Comparison of ENCODE assay signal across 16 cellular contexts in the genomic region with DNA sequence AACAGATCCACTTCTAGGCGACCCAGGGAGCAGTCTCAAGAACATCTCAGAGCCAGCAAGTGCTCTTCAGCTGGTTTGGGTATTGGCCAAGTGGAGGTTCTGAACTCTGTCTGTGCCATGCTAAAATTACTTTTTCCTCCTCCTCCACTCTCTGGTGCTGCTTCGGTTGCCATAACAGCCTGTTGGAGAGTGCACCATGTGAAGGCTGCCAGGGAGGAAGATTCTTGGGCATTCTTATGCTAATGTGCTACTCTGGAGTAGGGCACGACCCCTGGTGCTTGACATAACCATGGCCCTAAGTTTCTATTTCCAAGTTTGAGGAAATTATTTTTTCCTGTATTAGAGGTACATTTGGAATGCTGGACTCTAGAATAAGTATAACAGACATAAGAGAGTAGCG.
DNase-seq lines count a peak whose midpoint lies in the region; ATAC-seq, FAIRE-seq and TF ChIP-seq lines count a peak whose summit lies in the region.
"Had no signal": no experiment of that assay in that cellular context is flagged by ENCODE, and none has a peak within 500 bp of the region (broad histone marks: within the 10 kb centered on the region; RNA-seq: fewer than 3 reads in every experiment).

No MANE protein-coding gene starts in this region.

- no peak overlapping the region for H3K56ac ChIP-seq in H1 (replicated peaks; ENCODE audit: insufficient read length, low read depth, low read length)

- intact Hi-C loops in upper lobe of right lung (cut with DNase I) (no loop called here), stomach (cut with DNase I; ENCODE audit: low total_unique reads) (loop anchor here (5.0 kb wide), 1 partner anchor 164 kb away; no protein-coding TSS in a partner anchor)

- POLR2A ChIA-PET in SK-N-SH (lab: Yijun Ruan, JAX) (no interaction called here), H1 (lab: Charles Lee; ENCODE audit: partially characterized antibody) (interaction anchor here (2.1 to 2.8 kb wide), 3 partner anchors 12 to 112 kb away, joined by 5 to 16 read pairs (median 8); a partner anchor contains a TSS), T-cell (lab: Charles Lee) (no interaction called here)

- no peak overlapping the region for H2AK5ac ChIP-seq in H1 (ENCODE audit: low read depth, low read length)

- no peak for TF ChIP-seq CTCF in SK-N-SH (IDR thresholded peaks at IDR 0.05)
- peak in 1 of 3 experiments; percentile 12; a peak in 1 of 4 replicates for TF ChIP-seq CTCF in H1 (IDR thresholded peaks at IDR 0.05; ENCODE audit: control extremely low read depth in 1 of 3, insufficient read depth in 1 of 3, low read depth in 1 of 3, low read length in 3 of 3)
- TF ChIP-seq CTCF in upper lobe of right lung (IDR thresholded peaks at IDR 0.05) = no peak
- TF ChIP-seq CTCF in stomach (IDR thresholded peaks at IDR 0.05) = no peak

- no peak overlapping the region for H2AFZ ChIP-seq in SK-N-SH (ENCODE audit: low read depth)
- no peak overlapping the region for H2AFZ ChIP-seq in H1 (ENCODE audit: low read length)

- no peaks in the 10 kb centered on the region for H3K79me1 ChIP-seq in H1 (ENCODE audit: low read depth, low read length)

- TF ChIP-seq EP300 in SK-N-SH (IDR thresholded peaks at IDR 0.05; ENCODE audit: borderline replicate concordance in 1 of 2, low read depth in 1 of 2, low read length in 1 of 2) (no peak), H1 (IDR thresholded peaks at IDR 0.05; ENCODE audit: borderline replicate concordance in 1 of 2, low read depth in 2 of 2, low read length in 2 of 2) (peak in 1 of 2 experiments; percentile 31; a peak in 1 of 3 replicates), stomach (IDR thresholded peaks at IDR 0.05) (no peak)

- H3K4me3 Mint-ChIP-seq in T-cell = no peak overlapping the region
- H3K4me3 Mint-ChIP-seq: memory B cell, nephron progenitor cell, T-helper 17 cell had no signal

- no peak overlapping the region for H3K18ac ChIP-seq in H1 (ENCODE audit: extremely low read depth, low read length)

- H3K9ac ChIP-seq in SK-N-SH = no peak overlapping the region
- H3K9ac ChIP-seq in H1 (replicated peaks in 1 of 4; ENCODE audit: extremely low read depth in 1 of 4, low read depth in 3 of 4, low read length in 3 of 4) = no peak overlapping the region

- DNase-seq in SK-N-SH (no peak), H1 (ENCODE audit: low read depth in 1 of 2, low spot score in 2 of 2) (no peak), iPS-NIHi11 (ENCODE audit: low spot score) (peak; percentile 51), upper lobe of right lung (no peak), T-cell (no peak), stomach (no peak), cerebellar cortex (ENCODE audit: low spot score) (no peak)
- DNase-seq: DMS53; NCI-H446 treated with DMSO at 0.1 percent for 48 hours; nephron progenitor cell; stimulated activated naive CD4-positive, alpha-beta T cell treated with Interleukin-2 at 50 U/mL for 16 hours; T-helper 17 cell had no signal

- H3K36me3 ChIP-seq in SK-N-SH (replicated peaks in 1 of 2; ENCODE audit: control insufficient read depth in 1 of 2, insufficient read depth in 2 of 2, low read length in 1 of 2) (peaks cover 0 to 41% of the 10 kb centered on the region in 2 experiments), H1 (ENCODE audit: control insufficient read depth in 2 of 4, insufficient read depth in 4 of 4, low read length in 3 of 4) (no peaks in the 10 kb centered on the region), upper lobe of right lung (peaks cover 9% of the 10 kb centered on the region), stomach (peaks cover 0 to 45% (median 16%) of the 10 kb centered on the region in 4 donors)

- H4K8ac ChIP-seq in H1 (ENCODE audit: extremely low read depth, insufficient read depth, low read length) = no peak overlapping the region

- H3K4ac ChIP-seq in H1 (replicated peaks; ENCODE audit: insufficient read length, low read depth, low read length) = no peak overlapping the region

- FAIRE-seq in H1 (lab: Jason Lieb, UNC) = peak; percentile 90
- FAIRE-seq: A204.1, GM18507 had no signal

- CTCF ChIA-PET in SK-N-SH (lab: Yijun Ruan, JAX) = interaction anchor here (1.0 to 27.9 kb wide), 18 partner anchors 11 to 184 kb away, joined by 3 to 1285 read pairs (median 8); a partner anchor contains a TSS
- CTCF ChIA-PET in H1 (lab: Charles Lee; ENCODE audit: partially characterized antibody) = interaction anchor here (1.0 to 26.2 kb wide), 24 partner anchors 7 to 276 kb away, joined by 3 to 632 read pairs (median 14); a partner anchor contains a TSS
- CTCF ChIA-PET in T-cell (lab: Charles Lee) = interaction anchor here (0.5 to 3.4 kb wide), 15 partner anchors 14 to 308 kb away, joined by 3 to 41 read pairs (median 7); a partner anchor contains a TSS

- H3K4me2 ChIP-seq in SK-N-SH = no peak overlapping the region
- H3K4me2 ChIP-seq in H1 (ENCODE audit: insufficient read depth in 1 of 2, low read depth in 2 of 2, low read length in 2 of 2) = peak overlapping the region; percentile 21 to 57; a peak in 3 of 4 replicates

- H4K5ac ChIP-seq in H1 (ENCODE audit: insufficient read length, low read depth, low read length) = no peak overlapping the region

- no peak overlapping the region for H3K23ac ChIP-seq in H1 (ENCODE audit: insufficient read length)

- peaks cover 6 to 14% (median 7%) of the 10 kb centered on the region in 3 donors for H3K4me1 Mint-ChIP-seq in T-cell

- H3K27ac ChIP-seq in SK-N-SH (ENCODE audit: low read depth in 2 of 2, low read length in 1 of 2) (no peak overlapping the region), H1 (ENCODE audit: low read depth, low read length) (no peak overlapping the region), upper lobe of right lung (no peak overlapping the region), stomach (no peak overlapping the region)

- no peaks in the 10 kb centered on the region for H3F3A ChIP-seq in SK-N-SH (replicated peaks; ENCODE audit: insufficient read depth)

- H3K9me3 Mint-ChIP-seq in T-cell = no peaks in the 10 kb centered on the region
- H3K9me3 Mint-ChIP-seq: memory B cell, nephron progenitor cell had no signal

- no peak for TF ChIP-seq RAD21 in SK-N-SH (IDR thresholded peaks at IDR 0.05; ENCODE audit: low read length)
- TF ChIP-seq RAD21 in H1 (IDR thresholded peaks at IDR 0.05 in 1 of 2, conservative IDR thresholded peaks at IDR 0.05 in 1 of 2; ENCODE audit: low read depth in 2 of 2, low read length in 2 of 2) = peak in 1 of 2 experiments; percentile 6; a peak in 1 of 4 replicates

- H3K36me3 Mint-ChIP-seq in T-cell = peaks cover 11% of the 10 kb centered on the region
- H3K36me3 Mint-ChIP-seq: memory B cell had no signal

- H3K23me2 ChIP-seq in H1 (ENCODE audit: low read depth, low read length) = no peaks in the 10 kb centered on the region

- no peak overlapping the region for H2BK5ac ChIP-seq in H1 (ENCODE audit: low read depth, low read length)

- H3K4me1 ChIP-seq in SK-N-SH (ENCODE audit: control insufficient read depth in 1 of 2, insufficient read depth in 2 of 2, low read depth in 1 of 2, low read length in 1 of 2) = peaks cover 4 to 11% of the 10 kb centered on the region in 2 experiments; a peak in 2 of 4 replicates
- peaks cover 10 to 22% (median 15%) of the 10 kb centered on the region in 4 experiments for H3K4me1 ChIP-seq in H1 (replicated peaks in 1 of 4; ENCODE audit: control insufficient read depth in 3 of 4, insufficient read depth in 4 of 4, low read length in 3 of 4)
- peaks cover 22% of the 10 kb centered on the region for H3K4me1 ChIP-seq in upper lobe of right lung
- H3K4me1 ChIP-seq in stomach = peaks cover 0 to 41% (median 9%) of the 10 kb centered on the region in 4 donors

- no peaks in the 10 kb centered on the region for H3K27me3 Mint-ChIP-seq in T-cell
- H3K27me3 Mint-ChIP-seq: memory B cell, T-helper 17 cell had no signal

- 81% methylated on average over 4 of the region's 4 CpGs for WGBS in SK-N-SH (ENCODE audit: low lambda C conversion rate)
- whole genome bisulfite sequencing in H1 (ENCODE audit: extremely low coverage in 1 of 2, insufficient coverage in 1 of 2, insufficient read length in 1 of 2, insufficient replicate concordance in 2 of 2, low coverage in 1 of 2, low lambda C conversion rate in 2 of 2, missing lambda C conversion rate in 1 of 2), 2 experiments = 40% methylated on average over 4 of the region's 4 CpGs; no CpG with 5 or more reads in 1 of the 2 experiments
- 62 to 82% (median 77%) methylated on average over 4 of the region's 4 CpGs for whole genome bisulfite sequencing in stomach, 5 donors

- H4K20me1 ChIP-seq in SK-N-SH (ENCODE audit: insufficient read depth) (no peaks in the 10 kb centered on the region), H1 (replicated peaks in 1 of 2; ENCODE audit: control insufficient read depth in 1 of 2, insufficient read depth in 2 of 2, low read length in 2 of 2) (no peaks in the 10 kb centered on the region)

- no peaks in the 10 kb centered on the region for H3K9me2 ChIP-seq in SK-N-SH

- H3K14ac ChIP-seq in H1 (ENCODE audit: insufficient read length) = no peak overlapping the region

- ATAC-seq in SK-N-SH treated with all-trans-retinoic acid at 6 μM for 48 hours (peak; percentile 26; the same call in 2 of the 3 replicates), upper lobe of right lung (peak; percentile 22), T-cell (replicated peaks in 1 of 4) (no peak)

- H3K27ac Mint-ChIP-seq in T-cell = no peak overlapping the region
- H3K27ac Mint-ChIP-seq: memory B cell, nephron progenitor cell, T-helper 17 cell had no signal

- no peak overlapping the region for H2BK15ac ChIP-seq in H1 (ENCODE audit: low read length)

- H3K79me2 ChIP-seq in SK-N-SH (ENCODE audit: insufficient read depth) = no peaks in the 10 kb centered on the region
- H3K79me2 ChIP-seq in H1 (ENCODE audit: control insufficient read depth in 1 of 2, insufficient read depth in 2 of 2, low read length in 2 of 2) = no peaks in the 10 kb centered on the region

- H2BK120ac ChIP-seq in H1 (replicated peaks; ENCODE audit: low read depth, low read length) = no peak overlapping the region

- H4K91ac ChIP-seq in H1 (replicated peaks; ENCODE audit: insufficient read length, low read length) = no peak overlapping the region

- H2BK12ac ChIP-seq in H1 (ENCODE audit: low read depth, low read length) = no peak overlapping the region

- no peak overlapping the region for H3K4me3 ChIP-seq in SK-N-SH (ENCODE audit: low read depth in 2 of 2, low read length in 1 of 2)
- peak overlapping the region in 1 of 4 experiments; percentile 29; a peak in 1 of 8 replicates for H3K4me3 ChIP-seq in H1 (ENCODE audit: extremely low read depth in 1 of 4, insufficient read depth in 2 of 4, low read depth in 3 of 4, low read length in 4 of 4)
- no peak overlapping the region for H3K4me3 ChIP-seq in upper lobe of right lung
- no peak overlapping the region for H3K4me3 ChIP-seq in stomach

- no peak for TF ChIP-seq POLR2A in H1 (IDR thresholded peaks at IDR 0.05; ENCODE audit: control extremely low read depth in 1 of 2, low read depth in 2 of 2, low read length in 2 of 2)
- no peak for TF ChIP-seq POLR2A in stomach (IDR thresholded peaks at IDR 0.05)

- H3K9me3 ChIP-seq in SK-N-SH (no peaks in the 10 kb centered on the region), H1 (ENCODE audit: insufficient read depth in 2 of 2, low read depth in 1 of 2, low read length in 1 of 2) (no peaks in the 10 kb centered on the region), upper lobe of right lung (no peaks in the 10 kb centered on the region), stomach (no peaks in the 10 kb centered on the region)

- H3K27me3 ChIP-seq in SK-N-SH (ENCODE audit: insufficient read depth) = no peaks in the 10 kb centered on the region
- no peaks in the 10 kb centered on the region for H3K27me3 ChIP-seq in H1 (replicated peaks in 1 of 4; ENCODE audit: control insufficient read depth in 3 of 4, extremely low read depth in 1 of 4, insufficient read depth in 3 of 4, low read length in 3 of 4)
- H3K27me3 ChIP-seq in upper lobe of right lung = no peaks in the 10 kb centered on the region
- no peaks in the 10 kb centered on the region for H3K27me3 ChIP-seq in stomach

- no peak overlapping the region for H2BK20ac ChIP-seq in H1 (ENCODE audit: low read length)

Comparison
In these comparisons a context has a peak if more than half of its experiments do, and no peak if none do; other contexts are left out.
1. ATAC-seq: peak in SK-N-SH treated with all-trans-retinoic acid at 6 μM for 48 hours (single experiment) and upper lobe of right lung (single experiment); none in T-cell (0 of 4).